Comparison of ENCODE assay signal across 11 cellular contexts in the genomic region with DNA sequence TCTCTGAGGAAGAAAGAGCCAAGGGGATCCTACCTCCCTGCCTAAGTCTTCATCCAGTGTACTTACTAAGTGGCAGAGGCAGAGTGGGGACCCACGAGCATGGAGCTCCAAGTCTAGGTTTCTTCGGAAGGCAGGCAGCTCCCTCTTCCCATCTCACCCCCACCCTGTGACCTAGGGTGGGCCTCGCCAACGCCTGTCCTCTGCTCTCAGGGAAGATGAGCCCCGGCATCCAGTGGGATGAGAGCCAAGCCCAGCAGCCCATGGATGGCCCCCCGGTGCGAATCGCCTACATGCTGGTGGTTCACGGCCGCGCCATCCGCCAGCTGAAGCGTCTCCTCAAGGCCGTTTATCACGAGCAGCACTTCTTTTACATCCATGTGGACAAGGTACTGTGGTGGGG.
"Had no signal": no experiment of that assay in that cellular context is flagged by ENCODE, and none has a peak within 500 bp of the region (broad histone marks: within the 10 kb centered on the region; RNA-seq: fewer than 3 reads in every experiment).

No MANE protein-coding gene starts in this region.

- DNase-seq: activated CD4-positive, alpha-beta T cell treated with anti-CD3 and anti-CD28 coated beads, Interleukin-2, amount 50 U/mL, for 4 hours; activated T-cell treated with anti-CD3 and anti-CD28 coated beads, Interleukin-2, amount 50 U/mL, for 48 hours; brain microvascular endothelial cell; nephron progenitor cell; occipital lobe; SJCRH30; SW 1271; T-helper 2 cell; WERI-Rb-1 had no signal

- ATAC-seq: left lobe of liver had no signal

- H3K27ac Mint-ChIP-seq: nephron progenitor cell had no signal

- H3K9me3 Mint-ChIP-seq: central memory CD8-positive, alpha-beta T cell; nephron progenitor cell had no signal

- H3K4me3 Mint-ChIP-seq: central memory CD8-positive, alpha-beta T cell; nephron progenitor cell had no signal
